In genomic region chr4:51843309-51844156, GRCh38 we compare ENCODE assay signal across 8 cellular contexts. TPM values are rescaled to one million over a fixed set of nuclear protein-coding genes. Genes with fewer than 3 reads are reported as not detected.
DNase-seq lines count a peak whose midpoint lies in the region; ATAC-seq and TF ChIP-seq lines count a peak whose summit lies in the region.

No MANE protein-coding gene starts in this region.

- intact Hi-C loops in activated T-helper 1 cell treated with anti-CD3 and anti-CD28 coated beads, Interleukin-12 subunit alpha, Interleukin-12 subunit beta, Interleukin-2, Interleukin-4 antibody, amounts not matched to agents 30 ng/mL and 10 ng/mL and 1 ng/mL, durations not matched to agents 14 hours and 24 hours and 36 hours (cut with micrococcal nuclease): loop anchor here (1.0 to 5.0 kb wide), 5 partner anchors 51 to 1533 kb away; partner anchors contain the start of genes FIP1L1, RASL11B and SGCB
- intact Hi-C loops in stomach (cut with DNase I; ENCODE audit: low total_unique reads): no loop called here

- H3K27me3 ChIP-seq in stomach: no peaks in the 10 kb centered on the region

- H3K27ac Mint-ChIP-seq in activated T-helper 1 cell treated with anti-CD3 and anti-CD28 coated beads, Interleukin-12 subunit alpha, Interleukin-12 subunit beta, Interleukin-2, Interleukin-4 antibody, amounts not matched to agents 30 ng/mL and 10 ng/mL and 1 ng/mL, durations not matched to agents 14 hours and 24 hours and 36 hours: peak overlapping the region; percentile 92
- H3K27ac Mint-ChIP-seq in nephron: peak overlapping the region; percentile 87 to 96 (median 88)

- no peak for TF ChIP-seq POLR2A in stomach (IDR thresholded peaks at IDR 0.05)

- no peak for TF ChIP-seq EP300 in stomach (IDR thresholded peaks at IDR 0.05)

- H3K36me3 Mint-ChIP-seq in activated T-helper 1 cell treated with anti-CD3 and anti-CD28 coated beads, Interleukin-12 subunit alpha, Interleukin-12 subunit beta, Interleukin-2, Interleukin-4 antibody, amounts not matched to agents 30 ng/mL and 10 ng/mL and 1 ng/mL, durations not matched to agents 14 hours and 24 hours and 36 hours (ENCODE audit: low read depth): peaks cover 7% of the 10 kb centered on the region
- H3K36me3 Mint-ChIP-seq in nephron (ENCODE audit: low read depth): no peaks in the 10 kb centered on the region

- H3K9me3 Mint-ChIP-seq in activated T-helper 1 cell treated with anti-CD3 and anti-CD28 coated beads, Interleukin-12 subunit alpha, Interleukin-12 subunit beta, Interleukin-2, Interleukin-4 antibody, amounts not matched to agents 30 ng/mL and 10 ng/mL and 1 ng/mL, durations not matched to agents 14 hours and 24 hours and 36 hours: no peaks in the 10 kb centered on the region
- H3K9me3 Mint-ChIP-seq in nephron: no peaks in the 10 kb centered on the region

- peak overlapping the region; percentile 94 to 98 (median 98) for H3K27ac ChIP-seq in stomach

- peak; percentile 25 for ATAC-seq in HG02610 (IDR thresholded peaks at IDR 0.05; ENCODE audit: unreplicated experiment)

- DNase-seq in DMS 273 (lab: John Stamatoyannopoulos, UW; ENCODE audit: unreplicated experiment) (peak; percentile 58), DMS 273 treated with DMSO at 0.1 percent for 48 hours (lab: John Stamatoyannopoulos, UW) (no peak), NCI-H2227 treated with DMSO at 0.1 percent for 48 hours (lab: John Stamatoyannopoulos, UW) (peak; percentile 25), fibroblast of gingiva (ENCODE audit: low read depth) (peak; percentile 82), stomach (peak; percentile 68)
- no peak for DNase-seq in activated T-helper 1 cell treated with anti-CD3 and anti-CD28 coated beads, Interleukin-12 subunit alpha, Interleukin-12 subunit beta, Interleukin-2, Interleukin-4 antibody, amounts not matched to agents 30 ng/mL and 10 ng/mL and 1 ng/mL, durations not matched to agents 14 hours and 24 hours and 36 hours (ENCODE audit: low spot score)

- 1% methylated on average over 37 to 64 of the region's 64 CpGs for WGBS in stomach, 5 donors

- H3K27me3 Mint-ChIP-seq in activated T-helper 1 cell treated with anti-CD3 and anti-CD28 coated beads, Interleukin-12 subunit alpha, Interleukin-12 subunit beta, Interleukin-2, Interleukin-4 antibody, amounts not matched to agents 30 ng/mL and 10 ng/mL and 1 ng/mL, durations not matched to agents 14 hours and 24 hours and 36 hours (ENCODE audit: insufficient read depth): peaks cover 9% of the 10 kb centered on the region
- H3K27me3 Mint-ChIP-seq in nephron (ENCODE audit: low read depth): peaks cover 5% of the 10 kb centered on the region

- H3K4me3 Mint-ChIP-seq in activated T-helper 1 cell treated with anti-CD3 and anti-CD28 coated beads, Interleukin-12 subunit alpha, Interleukin-12 subunit beta, Interleukin-2, Interleukin-4 antibody, amounts not matched to agents 30 ng/mL and 10 ng/mL and 1 ng/mL, durations not matched to agents 14 hours and 24 hours and 36 hours: peak overlapping the region; percentile 95
- H3K4me3 Mint-ChIP-seq in nephron: peak overlapping the region; percentile 93 to 95 (median 95)

- no peaks in the 10 kb centered on the region for H3K9me3 ChIP-seq in stomach

- peaks cover 0 to 4% (median 3%) of the 10 kb centered on the region in 4 donors for H3K36me3 ChIP-seq in stomach

- peaks cover 21 to 44% (median 27%) of the 10 kb centered on the region in 4 donors for H3K4me1 ChIP-seq in stomach

- TF ChIP-seq CTCF in nephron (IDR thresholded peaks at IDR 0.05; ENCODE audit: unreplicated experiment in 3 of 3) (no peak), stomach (IDR thresholded peaks at IDR 0.05) (no peak)

- H3K4me1 Mint-ChIP-seq in activated T-helper 1 cell treated with anti-CD3 and anti-CD28 coated beads, Interleukin-12 subunit alpha, Interleukin-12 subunit beta, Interleukin-2, Interleukin-4 antibody, amounts not matched to agents 30 ng/mL and 10 ng/mL and 1 ng/mL, durations not matched to agents 14 hours and 24 hours and 36 hours (ENCODE audit: low read depth): peaks cover 24% of the 10 kb centered on the region
- H3K4me1 Mint-ChIP-seq in nephron: peaks cover 31% of the 10 kb centered on the region

- peak overlapping the region; percentile 86 to 96 (median 92) for H3K4me3 ChIP-seq in stomach

RNA-seq across cellular contexts. Expression of gene DCUN1D4, which starts 0.6 kb away (rescaled TPM):
- total RNA-seq in activated T-helper 1 cell treated with anti-CD3 and anti-CD28 coated beads, Interleukin-12 subunit alpha, Interleukin-12 subunit beta, Interleukin-2, Interleukin-4 antibody, amounts not matched to agents 30 ng/mL and 10 ng/mL and 1 ng/mL, durations not matched to agents 14 hours and 24 hours and 36 hours: 29.7 and 40.7 TPM in 2 replicates
- total RNA-seq in stomach: 10 to 100 TPM in 4 of 5 donors, 1 to 10 TPM in 1; 5.8 to 84.6 (median 51.4) TPM
- 10 to 100 TPM in 2 of 3 donors, 1 to 10 TPM in 1; 9.7 to 13.9 (median 12.7) TPM for polyA plus RNA-seq in stomach

Comparison
In these comparisons a context has a peak if more than half of its experiments do, and no peak if none do; other contexts are left out.
1. DNase-seq: peak in DMS 273 (single experiment), NCI-H2227 treated with DMSO at 0.1 percent for 48 hours (single experiment), fibroblast of gingiva (single experiment) and stomach (single experiment); none in DMS 273 treated with DMSO at 0.1 percent for 48 hours (single experiment) and activated T-helper 1 cell treated with anti-CD3 and anti-CD28 coated beads, Interleukin-12 subunit alpha, Interleukin-12 subunit beta, Interleukin-2, Interleukin-4 antibody, amounts not matched to agents 30 ng/mL and 10 ng/mL and 1 ng/mL, durations not matched to agents 14 hours and 24 hours and 36 hours (single experiment).